In genomic region chr2:64007924-64008323, GRCh38 we compare ENCODE assay signal across 23 cellular contexts.
"Had no signal": no experiment of that assay in that cellular context is flagged by ENCODE, and none has a peak within 500 bp of the region (broad histone marks: within the 10 kb centered on the region; RNA-seq: fewer than 3 reads in every experiment).

No MANE protein-coding gene starts in this region.

- H3K4me1 ChIP-seq: breast epithelium, SJSA1 had no signal

- H3K4me3 ChIP-seq: breast epithelium, coronary artery, MG63, PC-9, SJSA1 had no signal

- H3K27ac ChIP-seq: breast epithelium, coronary artery, PC-9, SJSA1 had no signal

- ATAC-seq: activated CD8-positive, alpha-beta T cell treated with anti-CD3 and anti-CD28 coated beads for 36 hours; SK-N-SH treated with all-trans-retinoic acid at 6 μM for 48 hours; T-helper 17 cell had no signal

- DNase-seq: activated CD4-positive, CD25-positive, alpha-beta regulatory T cell; activated CD8-positive, alpha-beta memory T cell treated with anti-CD3 and anti-CD28 coated beads, Interleukin-2, amount 50 U/mL, for 48 hours; activated CD8-positive, alpha-beta T cell treated with anti-CD3 and anti-CD28 coated beads for 36 hours; activated naive CD4-positive, alpha-beta T cell treated with anti-CD3 and anti-CD28 coated beads, Interleukin-2, amount 50 U/mL, for 16 hours; activated naive CD8-positive, alpha-beta T cell treated with anti-CD3 and anti-CD28 coated beads, Interleukin-2, amount 10 ng/mL, durations not matched to agents 7 days and 5 days; activated T-cell treated with anti-CD3 and anti-CD28 coated beads, Interleukin-2, amount 50 U/mL, for 1 hour; aorta; caudate nucleus; MG63; NCI-H1092 treated with DMSO at 0.1 percent for 48 hours; NCI-H1417 treated with DMSO at 0.1 percent for 48 hours; NCI-H1694; NCI-H2029; NCI-H2107; NCI-H446; NCI-H524; PC-9; T-helper 17 cell; T-helper 9 cell had no signal

- H3K9me3 ChIP-seq: breast epithelium, MG63, SJSA1 had no signal

- H3K36me3 ChIP-seq: breast epithelium, MG63 had no signal

- H3K27me3 ChIP-seq: breast epithelium, MG63, SJSA1 had no signal
